15 cellular contexts compared by ENCODE assay signal in the genomic region with DNA sequence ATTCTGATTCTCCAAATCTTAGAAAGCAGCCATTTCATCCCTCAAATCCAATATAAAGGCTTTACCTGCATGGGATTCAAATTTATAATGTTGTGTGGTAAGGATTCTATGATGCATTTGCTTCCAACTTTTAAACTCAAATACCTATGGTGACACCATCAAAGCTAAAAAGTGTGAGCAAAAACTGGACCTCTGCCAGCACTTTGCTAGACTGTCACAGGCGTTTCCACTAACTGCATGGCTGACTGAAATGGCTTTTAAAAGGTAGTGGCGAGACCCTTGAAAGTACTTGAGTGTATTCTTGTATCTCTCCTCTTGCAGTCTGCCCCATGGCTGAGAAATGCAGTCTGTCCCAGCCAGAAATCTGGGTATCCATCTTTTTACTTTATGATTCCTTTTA.
DNase-seq lines count a peak whose midpoint lies in the region; ATAC-seq, FAIRE-seq and TF ChIP-seq lines count a peak whose summit lies in the region.
"Had no signal": no experiment of that assay in that cellular context is flagged by ENCODE, and none has a peak within 500 bp of the region (broad histone marks: within the 10 kb centered on the region; RNA-seq: fewer than 3 reads in every experiment).

No MANE protein-coding gene starts in this region.

- ATAC-seq in thoracic aorta (ENCODE audit: insufficient number of reproducible peaks, low FRiP score, low read depth) (no peak), GM21447 (IDR thresholded peaks at IDR 0.05; ENCODE audit: unreplicated experiment) (no peak), HG03159 (IDR thresholded peaks at IDR 0.05; ENCODE audit: unreplicated experiment) (no peak)

- peak overlapping the region; percentile 53 for H3K27ac ChIP-seq in brain microvascular endothelial cell
- peak overlapping the region; percentile 50 to 61 for H3K27ac ChIP-seq in thoracic aorta
- no peak overlapping the region for H3K27ac ChIP-seq in testis

- WGBS in testis, 2 donors: 90 to 93% methylated on average over 2 of the region's 2 CpGs

- H3K27me3 ChIP-seq in brain microvascular endothelial cell (replicated peaks) (no peaks in the 10 kb centered on the region), thoracic aorta (replicated peaks; ENCODE audit: insufficient read depth) (no peaks in the 10 kb centered on the region), testis (no peaks in the 10 kb centered on the region)

- peak; percentile 26 for FAIRE-seq in GM19239 (lab: Jason Lieb, UNC)
- FAIRE-seq: H1 had no signal

- H3K4me1 ChIP-seq in thoracic aorta (ENCODE audit: control insufficient read depth in 1 of 2, low read depth in 2 of 2) (peaks cover 6 to 20% of the 10 kb centered on the region in 2 donors), testis (no peaks in the 10 kb centered on the region)

- intact Hi-C loops in testis (cut with DNase I; ENCODE audit: low total_unique reads): no loop called here

- H3K36me3 ChIP-seq in brain microvascular endothelial cell (replicated peaks): no peaks in the 10 kb centered on the region
- no peaks in the 10 kb centered on the region for H3K36me3 ChIP-seq in thoracic aorta
- H3K36me3 ChIP-seq in testis (ENCODE audit: low read depth, missing control alignments): no peaks in the 10 kb centered on the region

- H3K9me3 ChIP-seq in thoracic aorta (no peaks in the 10 kb centered on the region), testis (no peaks in the 10 kb centered on the region)

- no peak overlapping the region for H3K4me3 ChIP-seq in brain microvascular endothelial cell (ENCODE audit: low read depth, low read length)
- H3K4me3 ChIP-seq in thoracic aorta: no peak overlapping the region
- no peak overlapping the region for H3K4me3 ChIP-seq in testis

- in situ Hi-C loops in brain microvascular endothelial cell (cut with HindIII; ENCODE audit: low pct_ligation_motif_present, low sequenced_read_pairs): no loop called here

- no peak for TF ChIP-seq CTCF in brain microvascular endothelial cell (IDR thresholded peaks at IDR 0.05; ENCODE audit: low read depth, low read length, missing control alignments)
- no peak for TF ChIP-seq CTCF in thoracic aorta (IDR thresholded peaks at IDR 0.05)
- TF ChIP-seq CTCF in testis (IDR thresholded peaks at IDR 0.05): no peak

- TF ChIP-seq POLR2A in testis (IDR thresholded peaks at IDR 0.05): no peak

- no peak for DNase-seq in GM19239 (ENCODE audit: insufficient read length, low spot score)
- peak; percentile 59 for DNase-seq in NCI-H345 (lab: John Stamatoyannopoulos, UW)
- no peak for DNase-seq in brain microvascular endothelial cell
- DNase-seq in thoracic aorta (ENCODE audit: low spot score): no peak
- DNase-seq in testis: no peak
- DNase-seq: GF-D8, NCI-H1048, NCI-H1436, NCI-H2081, NCI-H524, NCI-H82, T-helper 2 cell had no signal

Comparison
In these comparisons a context has a peak if more than half of its experiments do, and no peak if none do; other contexts are left out.
1. H3K27ac ChIP-seq: peak in brain microvascular endothelial cell (single experiment) and thoracic aorta (2 of 2); none in testis (0 of 2).